Comparison of ENCODE assay signal across 15 cellular contexts in the genomic region with DNA sequence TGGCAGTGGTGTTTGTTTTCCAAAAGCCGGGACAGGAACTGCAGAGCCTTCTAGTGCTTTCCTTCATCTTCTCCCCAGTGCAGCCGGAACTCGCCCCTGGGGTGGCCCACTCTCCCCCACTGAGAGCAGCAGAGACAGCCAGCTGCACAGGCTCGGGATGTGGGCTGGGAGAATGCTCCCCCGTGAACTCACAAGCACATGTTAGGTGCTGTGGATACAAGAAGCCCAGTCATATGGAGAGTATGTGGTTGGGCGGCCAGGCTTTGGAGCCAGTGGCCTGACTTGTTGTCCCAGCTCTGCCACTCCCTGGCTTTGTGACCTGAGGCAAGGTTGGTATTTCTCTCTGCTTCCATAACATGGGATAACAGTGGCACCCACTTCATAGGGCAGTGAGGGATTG. TPM values are rescaled to one million over a fixed set of nuclear protein-coding genes. Genes with fewer than 3 reads are reported as not detected.
DNase-seq lines count a peak whose midpoint lies in the region; ATAC-seq and TF ChIP-seq lines count a peak whose summit lies in the region.
"Had no signal": no experiment of that assay in that cellular context is flagged by ENCODE, and none has a peak within 500 bp of the region (broad histone marks: within the 10 kb centered on the region; RNA-seq: fewer than 3 reads in every experiment).

No MANE protein-coding gene starts in this region.

- DNase-seq in GM23248 = peak; percentile 11
- peak; percentile 17 for DNase-seq in astrocyte of the hippocampus (ENCODE audit: low read depth, low spot score)
- DNase-seq in foreskin keratinocyte = peak in 1 of 2 donors; percentile 50
- peak; percentile 59 for DNase-seq in posterior vena cava (ENCODE audit: low spot score)
- DNase-seq in NCI-H774 (lab: John Stamatoyannopoulos, UW) = no peak
- no peak for DNase-seq in NCI-H128 (lab: John Stamatoyannopoulos, UW; ENCODE audit: unreplicated experiment)
- DNase-seq in NCI-H187 treated with DMSO at 0.1 percent for 48 hours (lab: John Stamatoyannopoulos, UW) = no peak
- DNase-seq in GM13976 (ENCODE audit: low spot score) = no peak
- DNase-seq: activated gamma-delta T cell treated with Interleukin-2 at 50 U/mL for 16 hours; DMS79; NCI-H2081; stimulated activated CD4-positive, alpha-beta T cell treated with anti-CD3 and anti-CD28 coated beads, Interleukin-4, amount 100 ng/mL, for 1 hour had no signal

- no peak overlapping the region for H3K27ac ChIP-seq in GM23248
- H3K27ac ChIP-seq in foreskin keratinocyte = no peak overlapping the region
- H3K27ac ChIP-seq: BLaER1, cardiac muscle cell had no signal

- H3F3A ChIP-seq in GM23248 (ENCODE audit: insufficient read depth) = 0 out of 2 replicates have a peak, but pooled peaks cover 11% of the 10 kb centered on the region

- H4K20me1 ChIP-seq in GM23248 (ENCODE audit: insufficient read depth) = no peaks in the 10 kb centered on the region
- H4K20me1 ChIP-seq: BLaER1 had no signal

- peaks cover 12% of the 10 kb centered on the region for H3K4me1 ChIP-seq in GM23248 (ENCODE audit: insufficient read depth)
- H3K4me1 ChIP-seq in foreskin keratinocyte = peaks cover 23% of the 10 kb centered on the region

- H3K4me2 ChIP-seq in GM23248 (ENCODE audit: unreplicated experiment) = no peak overlapping the region
- H3K4me2 ChIP-seq: BLaER1 had no signal

- peak; percentile 29 for ATAC-seq in foreskin keratinocyte
- ATAC-seq: stimulated activated effector memory CD8-positive, alpha-beta T cell treated with anti-CD3 and anti-CD28 coated beads, Interleukin-12 subunit alpha, Interleukin-12 subunit beta, amount 100 ng/mL, for 72 hours had no signal

- no peaks in the 10 kb centered on the region for H3K79me2 ChIP-seq in GM23248 (ENCODE audit: insufficient read depth)

- WGBS in GM23248 (ENCODE audit: low coverage in 1 of 2, low lambda C conversion rate in 2 of 2, missing lambda C conversion rate in 2 of 2), 2 experiments = 57 to 69% methylated on average over 6 of the region's 6 CpGs

- no peak overlapping the region for H3K4me3 ChIP-seq in GM23248
- H3K4me3 ChIP-seq: BLaER1, cardiac muscle cell had no signal

- in situ Hi-C loops in GM23248 (cut with MboI) = no loop called here
- in situ Hi-C loops in GM13976 (cut with MboI; ENCODE audit: low sequenced_read_pairs, unreplicated experiment) = no loop called here

- H2AFZ ChIP-seq in GM23248 = no peak overlapping the region

- H3K9me3 ChIP-seq in GM23248 (ENCODE audit: low read depth) = no peaks in the 10 kb centered on the region
- H3K9me3 ChIP-seq: BLaER1 had no signal

- no peak overlapping the region for H3K9ac ChIP-seq in GM23248
- H3K9ac ChIP-seq: BLaER1 had no signal

- no peak for TF ChIP-seq CTCF in foreskin keratinocyte (conservative IDR thresholded peaks at IDR 0.05)
- no peak for TF ChIP-seq CTCF in GM13976 (IDR thresholded peaks at IDR 0.05; ENCODE audit: borderline replicate concordance, control extremely low read depth, extremely low read depth, insufficient read depth, missing control alignments)

- no peaks in the 10 kb centered on the region for H3K9me2 ChIP-seq in GM23248 (ENCODE audit: insufficient read depth)

- intact Hi-C loops in posterior vena cava (cut with DNase I) = loop anchor here in 1 of 2 donors (10.0 kb wide), 1 partner anchor 48 kb away; no protein-coding TSS in a partner anchor

- no peaks in the 10 kb centered on the region for H3K36me3 ChIP-seq in GM23248 (ENCODE audit: low read depth)
- H3K36me3 ChIP-seq: BLaER1, cardiac muscle cell had no signal

- H3K27me3 ChIP-seq in GM23248 (replicated peaks; ENCODE audit: insufficient read depth) (no peaks in the 10 kb centered on the region), foreskin keratinocyte (peaks cover 49% of the 10 kb centered on the region)
- H3K27me3 ChIP-seq: BLaER1 had no signal

RNA-seq across cellular contexts. Expression of a gene that starts 9.4 kb away (rescaled TPM):
- 20.6 and 32.6 TPM in 2 replicates for total RNA-seq in GM23248 (2014; rRNA removed; shearing (Covaris generic))
- 20.7 and 21.7 TPM in 2 replicates for polyA plus RNA-seq in GM23248 (2016; fragmentation: Nextera tagmentation; extraction: Ambion mirVana)
- total RNA-seq in foreskin keratinocyte = 10.1 and 10.5 TPM in 2 replicates
- polyA plus RNA-seq in foreskin keratinocyte = 2.1 and 2.2 TPM in 2 replicates
- total RNA-seq in posterior vena cava = 10 to 100 TPM; 29.1 to 32.9 TPM

RNA-seq across cellular contexts. Expression of a gene that starts 57.1 kb away (rescaled TPM):
- 22.9 and 27.3 TPM in 2 replicates for total RNA-seq in GM23248 (2014; rRNA removed; shearing (Covaris generic))
- polyA plus RNA-seq in GM23248 (2016; fragmentation: Nextera tagmentation; extraction: Ambion mirVana) (22.7 and 23.3 TPM in 2 replicates), foreskin keratinocyte (11.5 and 12.4 TPM in 2 replicates)
- total RNA-seq in foreskin keratinocyte (7.8 and 8.5 TPM in 2 replicates), posterior vena cava (1 to 10 TPM; 8.3 to 9.7 TPM)

Comparison
In these comparisons a context has a peak if more than half of its experiments do, and no peak if none do; other contexts are left out.
1. DNase-seq: peak in GM23248 (single experiment), astrocyte of the hippocampus (single experiment) and posterior vena cava (single experiment); none in NCI-H774 (single experiment), NCI-H128 (single experiment), NCI-H187 treated with DMSO at 0.1 percent for 48 hours (single experiment) and GM13976 (single experiment).